1 cellular context compared by ENCODE assay signal in the genomic region with DNA sequence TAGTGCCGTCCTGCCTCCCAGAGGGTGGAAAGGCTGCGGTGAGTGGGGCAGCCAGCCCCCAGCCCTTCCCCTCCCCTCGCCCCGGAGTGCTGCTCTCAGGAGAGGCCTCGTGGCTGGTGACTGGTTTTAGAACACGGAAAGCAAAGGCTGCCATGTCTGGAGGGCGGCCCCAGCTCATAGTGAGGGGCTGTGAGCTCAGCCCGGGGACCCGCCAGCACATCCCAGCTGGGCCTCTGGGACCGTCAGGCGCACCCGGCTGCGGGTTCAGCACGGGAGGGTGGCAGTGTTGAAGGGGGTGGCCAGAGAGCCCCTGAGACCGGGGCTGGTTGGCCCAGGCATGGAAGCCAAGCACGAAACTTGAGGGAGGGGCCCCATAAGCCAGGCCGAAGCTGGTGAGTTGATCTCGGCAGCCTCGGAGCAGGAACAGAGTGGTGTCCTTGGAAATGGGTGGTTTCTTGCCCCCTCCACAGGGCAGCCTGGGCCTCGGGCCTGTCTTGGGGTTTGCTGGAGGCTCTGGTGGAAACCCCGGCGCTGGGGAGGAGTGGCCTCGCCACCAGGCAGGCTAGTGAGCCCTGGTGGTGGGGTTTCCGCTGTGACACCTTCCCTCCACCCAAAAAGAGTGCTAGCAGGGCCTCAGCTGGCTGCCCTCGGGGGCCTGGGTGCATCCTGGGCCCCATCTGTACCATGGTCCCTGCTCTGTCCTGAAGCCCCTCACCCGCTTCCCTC.
TF ChIP-seq lines count a peak whose summit lies in the region.

No MANE protein-coding gene starts in this region.

TF ChIP-seq in K562, 482 proteins besides CTCF, POLR2A, EP300 and RAD21:
- TF ChIP-seq ZNF146 (CRISPR knock-in tag; IDR thresholded peaks at IDR 0.05; ENCODE audit: unreplicated experiment): no peak
- TF ChIP-seq POLR2G (IDR thresholded peaks at IDR 0.05; ENCODE audit: low read depth, low read length): 0 out of 2 replicates have a peak, but pooled peaks have one; percentile 21
